15 cellular contexts compared by ENCODE assay signal in genomic region chr16:22352726-22353125, GRCh38. TPM values are rescaled to one million over a fixed set of nuclear protein-coding genes. Genes with fewer than 3 reads are reported as not detected.
DNase-seq lines count a peak whose midpoint lies in the region; ATAC-seq, FAIRE-seq and TF ChIP-seq lines count a peak whose summit lies in the region.
"Had no signal": no experiment of that assay in that cellular context is flagged by ENCODE, and none has a peak within 500 bp of the region (broad histone marks: within the 10 kb centered on the region; RNA-seq: fewer than 3 reads in every experiment).

No MANE protein-coding gene starts in this region.

- H3K4me3 Mint-ChIP-seq in CD8-positive, alpha-beta T cell = no peak overlapping the region

- no peaks in the 10 kb centered on the region for H3K27me3 Mint-ChIP-seq in CD8-positive, alpha-beta T cell (ENCODE audit: low read depth)

- CTCF ChIA-PET in CD8-positive, alpha-beta T cell (lab: Charles Lee) = interaction anchor here (0.8 to 1.7 kb wide), 3 partner anchors 11 to 51 kb away, joined by 3 read pairs; no protein-coding TSS in a partner anchor

- peak overlapping the region; percentile 53 for H2BK12ac ChIP-seq in trophoblast cell (ENCODE audit: low read length)

- no peak for TF ChIP-seq CTCF in CD8-positive, alpha-beta T cell (IDR thresholded peaks at IDR 0.05)
- TF ChIP-seq CTCF in HL-60 (IDR thresholded peaks at IDR 0.05; ENCODE audit: insufficient read depth, low read length) (no peak), brain microvascular endothelial cell (IDR thresholded peaks at IDR 0.05; ENCODE audit: low read depth, low read length, missing control alignments) (no peak)

- no peak for FAIRE-seq in H54 (lab: Jason Lieb, UNC)
- no peak for FAIRE-seq in GM19239 (lab: Jason Lieb, UNC)

- H3K4me2 ChIP-seq in trophoblast cell (ENCODE audit: low read length) = no peak overlapping the region

- H2AK5ac ChIP-seq in trophoblast cell (ENCODE audit: low read length) = no peak overlapping the region

- H3K27ac Mint-ChIP-seq in CD8-positive, alpha-beta T cell = peak overlapping the region; percentile 45

- intact Hi-C loops in CD8-positive, alpha-beta T cell (cut with DNase I, micrococcal nuclease) = loop anchor here in 1 of 2 experiments (5.0 kb wide), 1 partner anchor 35 kb away; no protein-coding TSS in a partner anchor

- no peaks in the 10 kb centered on the region for H3K9me3 Mint-ChIP-seq in CD8-positive, alpha-beta T cell

- no peaks in the 10 kb centered on the region for H3K79me2 ChIP-seq in trophoblast cell (ENCODE audit: control insufficient read depth, insufficient read depth, low read length, poor library complexity)

- no peak overlapping the region for H2AFZ ChIP-seq in trophoblast cell (ENCODE audit: insufficient read depth, low read length, poor library complexity)

- no peak overlapping the region for H4K12ac ChIP-seq in trophoblast cell (ENCODE audit: low read depth, low read length)

- H3K4me1 ChIP-seq in CD8-positive, alpha-beta T cell (ENCODE audit: insufficient read depth, low read length) = peaks cover 48% of the 10 kb centered on the region
- H3K4me1 ChIP-seq in trophoblast cell (ENCODE audit: control insufficient read depth in 1 of 2, insufficient read depth in 2 of 2, low read length in 2 of 2) = peaks cover 2 to 4% of the 10 kb centered on the region in 2 experiments

- no peak overlapping the region for H3K14ac ChIP-seq in trophoblast cell (ENCODE audit: low read length)

- H4K8ac ChIP-seq in trophoblast cell (ENCODE audit: low read depth, low read length) = no peak overlapping the region

- no peak overlapping the region for H2BK120ac ChIP-seq in trophoblast cell (ENCODE audit: insufficient read depth, low read length, poor library complexity)

- no peak overlapping the region for H3K23ac ChIP-seq in trophoblast cell (ENCODE audit: low read length)

- no CpG with 5 or more reads among the region's 4 CpGs for WGBS in trophoblast cell (ENCODE audit: extremely low coverage, insufficient coverage, insufficient read length)

- no peak overlapping the region for H3K27ac ChIP-seq in CD8-positive, alpha-beta T cell (ENCODE audit: low read depth, low read length)
- H3K27ac ChIP-seq in HL-60 (replicated peaks) (peak overlapping the region; percentile 68), brain microvascular endothelial cell (peak overlapping the region; percentile 79), trophoblast cell (ENCODE audit: low read depth, low read length) (peak overlapping the region; percentile 34)

- H3K9me3 ChIP-seq in CD8-positive, alpha-beta T cell (ENCODE audit: low read length) = no peaks in the 10 kb centered on the region
- H3K9me3 ChIP-seq in trophoblast cell (ENCODE audit: insufficient read depth, low read depth, low read length) = no peaks in the 10 kb centered on the region
- H3K9me3 ChIP-seq: adrenal gland had no signal

- H4K91ac ChIP-seq in trophoblast cell (ENCODE audit: low read depth, low read length) = no peak overlapping the region

- ATAC-seq in CD8-positive, alpha-beta T cell = no peak

- no peak overlapping the region for H3K4ac ChIP-seq in trophoblast cell (ENCODE audit: low read depth, low read length)

- no peaks in the 10 kb centered on the region for H3K27me3 ChIP-seq in CD8-positive, alpha-beta T cell (ENCODE audit: insufficient read depth, low read length)
- no peaks in the 10 kb centered on the region for H3K27me3 ChIP-seq in HL-60 (ENCODE audit: insufficient read depth, poor library complexity, severe bottlenecking)
- no peaks in the 10 kb centered on the region for H3K27me3 ChIP-seq in brain microvascular endothelial cell (replicated peaks)
- H3K27me3 ChIP-seq in trophoblast cell (ENCODE audit: insufficient read depth, low read length) = no peaks in the 10 kb centered on the region
- H3K27me3 ChIP-seq: adrenal gland had no signal

- no peak overlapping the region for H3K4me3 ChIP-seq in CD8-positive, alpha-beta T cell (ENCODE audit: low read depth, low read length)
- H3K4me3 ChIP-seq in HL-60 (replicated peaks; ENCODE audit: insufficient read depth, low read length) = no peak overlapping the region
- H3K4me3 ChIP-seq in brain microvascular endothelial cell (ENCODE audit: low read depth, low read length) = no peak overlapping the region
- H3K4me3 ChIP-seq in trophoblast cell (ENCODE audit: low read depth, low read length) = no peak overlapping the region
- H3K4me3 ChIP-seq: adrenal gland, lung had no signal

- no peak overlapping the region for H3K9ac ChIP-seq in trophoblast cell (ENCODE audit: low read length)

- H3K36me3 ChIP-seq in CD8-positive, alpha-beta T cell (ENCODE audit: insufficient read depth, low read length) = peaks cover 18% of the 10 kb centered on the region
- peaks cover 23% of the 10 kb centered on the region for H3K36me3 ChIP-seq in brain microvascular endothelial cell (replicated peaks)
- H3K36me3 ChIP-seq in trophoblast cell (ENCODE audit: control insufficient read depth in 1 of 2, insufficient read depth in 2 of 2, low read length in 2 of 2) = peaks cover 12 to 26% of the 10 kb centered on the region in 2 experiments

- peaks cover 7% of the 10 kb centered on the region for H3K79me1 ChIP-seq in trophoblast cell (ENCODE audit: low read length)

- TF ChIP-seq POLR2A in H54 (IDR thresholded peaks at IDR 0.05; ENCODE audit: low read depth, low read length) = no peak

- DNase-seq in CD8-positive, alpha-beta T cell = no peak
- DNase-seq in HL-60 (ENCODE audit: low read depth in 1 of 2, low spot score in 1 of 2) (no peak), brain microvascular endothelial cell (no peak), trophoblast cell (peak in 1 of 2 donors; percentile 64), H54 (ENCODE audit: insufficient read length, low spot score) (no peak), NK-92 (lab: John Stamatoyannopoulos, UW; ENCODE audit: unreplicated experiment) (no peak), GM19239 (ENCODE audit: insufficient read length, low spot score) (no peak)
- no peak for DNase-seq in stimulated activated CD8-positive, alpha-beta memory T cell treated with anti-CD3 and anti-CD28 coated beads, Interleukin-4, amount 100 ng/mL, for 48 hours
- DNase-seq: activated CD8-positive, alpha-beta memory T cell treated with anti-CD3 and anti-CD28 coated beads, Interleukin-2, amount 50 U/mL, for 48 hours; adrenal gland; Karpas-422; NCI-H1417 treated with DMSO at 0.1 percent for 48 hours; NCI-H446 treated with DMSO at 0.1 percent for 48 hours; occipital lobe had no signal

- POLR2A ChIA-PET in CD8-positive, alpha-beta T cell (lab: Charles Lee) = interaction anchor here (0.9 to 3.7 kb wide), 5 partner anchors 13 to 32 kb away, joined by 3 to 24 read pairs (median 3); partner anchors contain the start of gene CDR2

- no peak overlapping the region for H2BK5ac ChIP-seq in trophoblast cell (ENCODE audit: low read depth, low read length, poor library complexity)

- in situ Hi-C loops in brain microvascular endothelial cell (cut with HindIII; ENCODE audit: low pct_ligation_motif_present, low sequenced_read_pairs) = no loop called here

- H3K18ac ChIP-seq in trophoblast cell (ENCODE audit: low read length) = peak overlapping the region; percentile 59

- peaks cover 65% of the 10 kb centered on the region for H3K36me3 Mint-ChIP-seq in CD8-positive, alpha-beta T cell

- peaks cover 53% of the 10 kb centered on the region for H3K4me1 Mint-ChIP-seq in CD8-positive, alpha-beta T cell (ENCODE audit: low read depth)

RNA-seq across cellular contexts. Expression of gene CDR2, which starts 21.7 kb away (rescaled TPM):
- 100 to 1,000 TPM; 119 to 120 TPM for total RNA-seq in CD8-positive, alpha-beta T cell
- 28.9 and 29.8 TPM in 2 replicates for polyA plus RNA-seq in trophoblast cell (2013)

RNA-seq across cellular contexts. Expression of gene POLR3E, which starts 55.5 kb away (rescaled TPM):
- 100 to 1,000 TPM; 300 to 307 TPM for total RNA-seq in CD8-positive, alpha-beta T cell
- 24.6 and 26.6 TPM in 2 replicates for polyA plus RNA-seq in trophoblast cell (2013)
